8 cellular contexts compared by ENCODE assay signal in genomic region chr1:40040511-40041465, GRCh38. TPM values are rescaled to one million over a fixed set of nuclear protein-coding genes. Genes with fewer than 3 reads are reported as not detected.
A peak's percentile ranks its signal among the peaks of the same experiment; 100 is the strongest.
DNase-seq lines count a peak whose midpoint lies in the region; ATAC-seq and TF ChIP-seq lines count a peak whose summit lies in the region.

CAP1 (plus strand) TSS chr1:40040729; CDS start chr1:40059347, 18,618 bp downstream.

- CTCF ChIA-PET in activated CD8-positive, alpha-beta T cell treated with anti-CD3 and anti-CD28 coated beads for 36 hours (lab: Charles Lee), result interaction anchor here (1.0 to 1.9 kb wide), 6 partner anchors 9 to 138 kb away, joined by 3 to 7 read pairs (median 4); no protein-coding TSS in a partner anchor

- peak within 1 kb of the TSS; percentile 94 for H3K4me3 Mint-ChIP-seq in activated CD8-positive, alpha-beta T cell treated with anti-CD3 and anti-CD28 coated beads for 36 hours

- WGBS in lower leg skin, 2 donors, result 1% methylated on average over 17 to 55 of the region's 65 CpGs

- H3K36me3 ChIP-seq in duodenal mucosa (ENCODE audit: control insufficient read depth in 1 of 2, insufficient read depth in 2 of 2, low read length in 2 of 2), result peaks cover 0 to 6% of the 10 kb centered on the region in 2 donors

- peak within 1 kb of the TSS; percentile 100 for H3K27ac ChIP-seq in duodenal mucosa (ENCODE audit: low read depth, low read length)

- peak in 1 of 2 donors; percentile 10 for TF ChIP-seq POLR2A in lower leg skin (IDR thresholded peaks at IDR 0.05)

- intact Hi-C loops in activated CD8-positive, alpha-beta T cell treated with anti-CD3 and anti-CD28 coated beads for 36 hours (cut with micrococcal nuclease), result no loop called here
- intact Hi-C loops in lower leg skin (cut with DNase I; ENCODE audit: low total_unique reads), result no loop called here

- no peaks in the 10 kb centered on the region for H3K27me3 Mint-ChIP-seq in activated CD8-positive, alpha-beta T cell treated with anti-CD3 and anti-CD28 coated beads for 36 hours

- TF ChIP-seq CTCF in activated CD8-positive, alpha-beta T cell treated with anti-CD3 and anti-CD28 coated beads for 36 hours (IDR thresholded peaks at IDR 0.05), result no peak
- TF ChIP-seq CTCF in lower leg skin (IDR thresholded peaks at IDR 0.05), result no peak

- peak; percentile 100 for DNase-seq in CD1c-positive myeloid dendritic cell (ENCODE audit: extremely low spot score)
- peak; percentile 94 for DNase-seq in NCI-H82 treated with DMSO at 0.1 percent for 48 hours (lab: John Stamatoyannopoulos, UW; ENCODE audit: unreplicated experiment)
- DNase-seq in activated CD8-positive, alpha-beta T cell treated with anti-CD3 and anti-CD28 coated beads for 36 hours, result peak; percentile 100
- DNase-seq in lower leg skin (ENCODE audit: low spot score in 2 of 2), result peak; percentile 99 to 100
- peak; percentile 98 to 99 (median 99) for DNase-seq in stimulated activated CD4-positive, alpha-beta T cell treated with anti-CD3 and anti-CD28 coated beads, TNF-alpha, amount 100 ng/mL, for 1 hour (ENCODE audit: low read depth in 3 of 3, low spot score in 1 of 3)

- H3K4me1 ChIP-seq in duodenal mucosa (ENCODE audit: control insufficient read depth in 1 of 2, insufficient read depth in 2 of 2, low read length in 2 of 2), result peaks cover 37 to 56% of the 10 kb centered on the region in 2 donors

- ATAC-seq in GM19438 (IDR thresholded peaks at IDR 0.05; ENCODE audit: low read depth, unreplicated experiment), result peak; percentile 68
- ATAC-seq in HG03575 (IDR thresholded peaks at IDR 0.05; ENCODE audit: extremely low read depth, insufficient number of reproducible peaks, low FRiP score, unreplicated experiment), result peak; percentile 34
- ATAC-seq in activated CD8-positive, alpha-beta T cell treated with anti-CD3 and anti-CD28 coated beads for 36 hours, result peak; percentile 91

- H3K36me3 Mint-ChIP-seq in activated CD8-positive, alpha-beta T cell treated with anti-CD3 and anti-CD28 coated beads for 36 hours (ENCODE audit: low read depth), result peaks cover 39% of the 10 kb centered on the region

- POLR2A ChIA-PET in activated CD8-positive, alpha-beta T cell treated with anti-CD3 and anti-CD28 coated beads for 36 hours (lab: Charles Lee), result interaction anchor here (0.7 to 2.6 kb wide), 11 partner anchors 9 to 302 kb away, joined by 3 to 11 read pairs (median 4); partner anchors contain the start of genes MFSD2A and PPIE

- peaks cover 53% of the 10 kb centered on the region for H3K4me1 Mint-ChIP-seq in activated CD8-positive, alpha-beta T cell treated with anti-CD3 and anti-CD28 coated beads for 36 hours (ENCODE audit: low read depth)

- peak within 1 kb of the TSS; percentile 99 to 100 for H3K9ac ChIP-seq in duodenal mucosa (ENCODE audit: low read depth in 1 of 2, low read length in 2 of 2)

- no peaks in the 10 kb centered on the region for H3K9me3 Mint-ChIP-seq in activated CD8-positive, alpha-beta T cell treated with anti-CD3 and anti-CD28 coated beads for 36 hours

- no peaks in the 10 kb centered on the region for H3K27me3 ChIP-seq in duodenal mucosa (ENCODE audit: control insufficient read depth in 1 of 2, insufficient read depth in 2 of 2, low read length in 2 of 2)

- no peaks in the 10 kb centered on the region for H3K9me3 ChIP-seq in duodenal mucosa (ENCODE audit: control insufficient read depth in 1 of 2, low read length in 2 of 2)

- H3K4me3 ChIP-seq in duodenal mucosa (ENCODE audit: low read depth in 1 of 2, low read length in 2 of 2) (peak within 1 kb of the TSS; percentile 97 to 99), lower leg skin (ENCODE audit: low read depth, poor library complexity, severe bottlenecking) (peak within 1 kb of the TSS; percentile 94)

- H3K27ac Mint-ChIP-seq in activated CD8-positive, alpha-beta T cell treated with anti-CD3 and anti-CD28 coated beads for 36 hours, result peak within 1 kb of the TSS; percentile 97

RNA-seq across cellular contexts. Expression of gene CAP1, which starts in this region (rescaled TPM):
- total RNA-seq in activated CD8-positive, alpha-beta T cell treated with anti-CD3 and anti-CD28 coated beads for 36 hours, result 100 to 1,000 TPM; 511 to 512 TPM
- total RNA-seq in lower leg skin, result 100 to 1,000 TPM; 136 to 173 (median 143) TPM

Comparison
In these comparisons a context has a peak if more than half of its experiments do, and no peak if none do; other contexts are left out.
1. Peak in every context shown above with its lines: DNase-seq, ATAC-seq, H3K4me3 ChIP-seq and H3K27ac ChIP-seq.
2. ATAC-seq: peak in every context shown above with its lines; median percentile 91 in activated CD8-positive, alpha-beta T cell treated with anti-CD3 and anti-CD28 coated beads for 36 hours; 68 in GM19438; 34 in HG03575.